ENCODE assay signal across 11 cellular contexts in genomic region chr7:92769361-92769633, GRCh38.
DNase-seq lines count a peak whose midpoint lies in the region; ATAC-seq and FAIRE-seq lines count a peak whose summit lies in the region.
"Had no signal": no experiment of that assay in that cellular context is flagged by ENCODE, and none has a peak within 500 bp of the region (broad histone marks: within the 10 kb centered on the region; RNA-seq: fewer than 3 reads in every experiment).

No MANE protein-coding gene starts in this region.

- H3K4me3 ChIP-seq in HUES64 (ENCODE audit: low read length), result no peak overlapping the region
- H3K4me3 ChIP-seq: cardiac muscle cell, MG63 had no signal

- peak; percentile 6 to 7 for ATAC-seq in activated CD4-positive, CD25-positive, alpha-beta regulatory T cell treated with anti-CD3 and anti-CD28 coated beads, Interleukin-2, amount 50 U/mL, for 24 hours
- peak; percentile 26 for ATAC-seq in GM21447 (IDR thresholded peaks at IDR 0.05; ENCODE audit: unreplicated experiment)

- H3K9me3 ChIP-seq in HUES64 (ENCODE audit: insufficient read depth, low read depth, low read length), result no peaks in the 10 kb centered on the region
- H3K9me3 ChIP-seq: MG63 had no signal

- H3K36me3 ChIP-seq in HUES64 (ENCODE audit: insufficient read depth, low read length), result peaks cover 10% of the 10 kb centered on the region
- H3K36me3 ChIP-seq: cardiac muscle cell had no signal

- H3K27ac ChIP-seq in HUES64 (ENCODE audit: low read depth, low read length), result peak overlapping the region; percentile 72; the same call in 1 of the 2 replicates
- H3K27ac ChIP-seq: cardiac muscle cell had no signal

- H3K4me1 ChIP-seq in HUES64 (ENCODE audit: insufficient read depth, low read length), result peaks cover 69% of the 10 kb centered on the region

- no peak for DNase-seq in activated CD4-positive, CD25-positive, alpha-beta regulatory T cell (lab: John Stamatoyannopoulos, UW)
- DNase-seq in T-helper 2 cell, result no peak
- no peak for DNase-seq in NCI-H1694 treated with DMSO at 0.1 percent for 48 hours (lab: John Stamatoyannopoulos, UW)
- DNase-seq in SHP77 (lab: John Stamatoyannopoulos, UW), result no peak

- H3K27me3 ChIP-seq in HUES64 (ENCODE audit: insufficient read depth, low read length), result no peaks in the 10 kb centered on the region
- H3K27me3 ChIP-seq: cardiac muscle cell, MG63 had no signal

- H3K9ac ChIP-seq in HUES64 (ENCODE audit: low read depth, low read length), result no peak overlapping the region

- FAIRE-seq in islet of Langerhans (lab: Jason Lieb, UNC), result peak; percentile 76
- FAIRE-seq: G401.6 had no signal
